In genomic region chr10:45483002-45483401, GRCh38 we compare ENCODE assay signal across 1 cellular context.
TF ChIP-seq lines count a peak whose summit lies in the region.

No MANE protein-coding gene starts in this region.

TF ChIP-seq in HEK293, 187 proteins besides CTCF, POLR2A, EP300 and RAD21 (continued from another document):
- TF ChIP-seq, protein P1, sequence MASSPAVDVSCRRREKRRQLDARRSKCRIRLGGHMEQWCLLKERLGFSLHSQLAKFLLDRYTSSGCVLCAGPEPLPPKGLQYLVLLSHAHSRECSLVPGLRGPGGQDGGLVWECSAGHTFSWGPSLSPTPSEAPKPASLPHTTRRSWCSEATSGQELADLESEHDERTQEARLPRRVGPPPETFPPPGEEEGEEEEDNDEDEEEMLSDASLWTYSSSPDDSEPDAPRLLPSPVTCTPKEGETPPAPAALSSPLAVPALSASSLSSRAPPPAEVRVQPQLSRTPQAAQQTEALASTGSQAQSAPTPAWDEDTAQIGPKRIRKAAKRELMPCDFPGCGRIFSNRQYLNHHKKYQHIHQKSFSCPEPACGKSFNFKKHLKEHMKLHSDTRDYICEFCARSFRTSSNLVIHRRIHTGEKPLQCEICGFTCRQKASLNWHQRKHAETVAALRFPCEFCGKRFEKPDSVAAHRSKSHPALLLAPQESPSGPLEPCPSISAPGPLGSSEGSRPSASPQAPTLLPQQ (tag by site-specific recombination; IDR thresholded peaks at IDR 0.05) = no peak
- no peak for TF ChIP-seq ZSCAN5A (tag by site-specific recombination; IDR thresholded peaks at IDR 0.05)
- TF ChIP-seq ZSCAN16 (tag by site-specific recombination; IDR thresholded peaks at IDR 0.05) = no peak
